31 cellular contexts compared by ENCODE assay signal in genomic region chr2:9285385-9285784, GRCh38.
DNase-seq lines count a peak whose midpoint lies in the region; ATAC-seq and TF ChIP-seq lines count a peak whose summit lies in the region.
"Had no signal": no experiment of that assay in that cellular context is flagged by ENCODE, and none has a peak within 500 bp of the region (broad histone marks: within the 10 kb centered on the region; RNA-seq: fewer than 3 reads in every experiment).

No MANE protein-coding gene starts in this region.

- H3K27ac ChIP-seq in SK-N-SH (ENCODE audit: low read depth in 2 of 2, low read length in 1 of 2) (peak overlapping the region; percentile 45 to 95; a peak in 3 of 4 replicates), Panc1 (ENCODE audit: low read length) (peak overlapping the region; percentile 98), epithelial cell of prostate (peak overlapping the region; percentile 100), sigmoid colon (no peak overlapping the region)
- H3K27ac ChIP-seq: 22Rv1, gastrocnemius medialis, hepatocyte, neutrophil, prostate gland, skin epidermis, stomach, thyroid gland, vagina had no signal

- H3K27ac Mint-ChIP-seq in natural killer cell treated with Interleukin-12 subunit alpha and Interleukin-12 subunit beta and Interleukin-15 and Interleukin-18, amount 100 ng/mL, for 72 hours: no peak overlapping the region
- H3K27ac Mint-ChIP-seq: activated CD4-positive, alpha-beta T cell treated with anti-CD3 and anti-CD28 coated beads, Interleukin-2, amount 10 ng/mL, durations not matched to agents 7 days and 5 days; CD8-positive, alpha-beta T cell; IgD-negative memory B cell; WTC11 had no signal

- no peak overlapping the region for H2AFZ ChIP-seq in SK-N-SH (ENCODE audit: low read depth)
- H2AFZ ChIP-seq: hepatocyte had no signal

- peaks cover 81% of the 10 kb centered on the region for H3K79me2 ChIP-seq in SK-N-SH (ENCODE audit: insufficient read depth)

- no peaks in the 10 kb centered on the region for H3K4me1 Mint-ChIP-seq in natural killer cell treated with Interleukin-12 subunit alpha and Interleukin-12 subunit beta and Interleukin-15 and Interleukin-18, amount 100 ng/mL, for 72 hours (ENCODE audit: low read depth in 2 of 2)
- H3K4me1 Mint-ChIP-seq: activated CD4-positive, alpha-beta T cell treated with anti-CD3 and anti-CD28 coated beads, Interleukin-2, amount 10 ng/mL, durations not matched to agents 7 days and 5 days; IgD-negative memory B cell had no signal

- no peak for TF ChIP-seq RAD21 in SK-N-SH (IDR thresholded peaks at IDR 0.05; ENCODE audit: low read length)

- H3K9me3 Mint-ChIP-seq in natural killer cell treated with Interleukin-12 subunit alpha and Interleukin-12 subunit beta and Interleukin-15 and Interleukin-18, amount 100 ng/mL, for 72 hours: no peaks in the 10 kb centered on the region
- H3K9me3 Mint-ChIP-seq: activated CD4-positive, alpha-beta T cell treated with anti-CD3 and anti-CD28 coated beads, Interleukin-2, amount 10 ng/mL, durations not matched to agents 7 days and 5 days; brain; CD8-positive, alpha-beta T cell; IgD-negative memory B cell; WTC11 had no signal

- ATAC-seq in SK-N-SH treated with all-trans-retinoic acid at 6 μM for 48 hours (no peak), Panc1 (no peak), left colon (no peak)
- ATAC-seq in natural killer cell treated with Interleukin-12 subunit alpha and Interleukin-12 subunit beta and Interleukin-15 and Interleukin-18, amount 100 ng/mL, for 72 hours: no peak
- ATAC-seq: CD8-positive, alpha-beta T cell; left cardiac atrium; WTC11 had no signal

- TF ChIP-seq CTCF in SK-N-SH (IDR thresholded peaks at IDR 0.05) (no peak), Panc1 (IDR thresholded peaks at IDR 0.05) (no peak), sigmoid colon (IDR thresholded peaks at IDR 0.05) (no peak)

- TF ChIP-seq EP300 in SK-N-SH (IDR thresholded peaks at IDR 0.05; ENCODE audit: borderline replicate concordance in 1 of 2, low read depth in 1 of 2, low read length in 1 of 2) (no peak), sigmoid colon (IDR thresholded peaks at IDR 0.05) (no peak)

- no peak overlapping the region for H3K4me3 ChIP-seq in SK-N-SH (ENCODE audit: low read depth in 2 of 2, low read length in 1 of 2)
- H3K4me3 ChIP-seq in Panc1 (ENCODE audit: low read depth in 2 of 2, low read length in 2 of 2): no peak overlapping the region
- no peak overlapping the region for H3K4me3 ChIP-seq in skeletal muscle satellite cell (ENCODE audit: low read length)
- H3K4me3 ChIP-seq in sigmoid colon: no peak overlapping the region
- H3K4me3 ChIP-seq: gastrocnemius medialis, hepatocyte, MG63, prostate gland, skin epidermis, stomach, thyroid gland, vagina had no signal

- no peaks in the 10 kb centered on the region for H3K36me3 Mint-ChIP-seq in natural killer cell treated with Interleukin-12 subunit alpha and Interleukin-12 subunit beta and Interleukin-15 and Interleukin-18, amount 100 ng/mL, for 72 hours
- H3K36me3 Mint-ChIP-seq: CD8-positive, alpha-beta T cell; IgD-negative memory B cell; WTC11 had no signal

- DNase-seq in SK-N-SH (no peak), Panc1 (ENCODE audit: low read depth, low spot score) (no peak), epithelial cell of prostate (ENCODE audit: low read depth, low spot score) (no peak), sigmoid colon (no peak), left colon (no peak)
- DNase-seq in natural killer cell treated with Interleukin-12 subunit alpha and Interleukin-12 subunit beta and Interleukin-15 and Interleukin-18, amount 100 ng/mL, for 72 hours (ENCODE audit: low spot score): no peak
- DNase-seq: activated CD4-positive, alpha-beta T cell treated with anti-CD3 and anti-CD28 coated beads, Interleukin-2, amount 10 ng/mL, durations not matched to agents 7 days and 5 days; activated naive CD4-positive, alpha-beta T cell treated with Interleukin-2 at 50 U/mL for 16 hours; CD8-positive, alpha-beta T cell; effector CD4-positive, alpha-beta T cell; gastrocnemius medialis; GOT3; left cardiac atrium; mesendoderm; SHP77; stomach; SW 1271; T1000; thyroid gland had no signal

- intact Hi-C loops in Panc1 (cut with micrococcal nuclease; ENCODE audit: unreplicated experiment) (loop anchor here (10.0 kb wide), 1 partner anchor 141 kb away; no protein-coding TSS in a partner anchor), sigmoid colon (cut with DNase I) (no loop called here), left colon (cut with DNase I, micrococcal nuclease) (no loop called here)

- BruUV-seq in Panc1 (replicated peaks; lab: Mats Ljungman, UMichigan): no TSS peak

- WGBS in SK-N-SH (ENCODE audit: low lambda C conversion rate): 64% methylated on average over 1 of the region's 1 CpG
- WGBS in sigmoid colon, 2 donors: 65 to 66% methylated on average over 1 of the region's 1 CpG

- H3F3A ChIP-seq in SK-N-SH (replicated peaks; ENCODE audit: insufficient read depth): peaks cover 50% of the 10 kb centered on the region

- H3K4me3 Mint-ChIP-seq in natural killer cell treated with Interleukin-12 subunit alpha and Interleukin-12 subunit beta and Interleukin-15 and Interleukin-18, amount 100 ng/mL, for 72 hours: no peak overlapping the region
- H3K4me3 Mint-ChIP-seq: activated CD4-positive, alpha-beta T cell treated with anti-CD3 and anti-CD28 coated beads, Interleukin-2, amount 10 ng/mL, durations not matched to agents 7 days and 5 days; brain; CD8-positive, alpha-beta T cell; IgD-negative memory B cell; WTC11 had no signal

- POLR2A ChIA-PET in SK-N-SH (lab: Yijun Ruan, JAX): no interaction called here
- POLR2A ChIA-PET in Panc1 (lab: Charles Lee): no interaction called here

- H3K9ac ChIP-seq in SK-N-SH: no peak overlapping the region
- peak overlapping the region; percentile 81 for H3K9ac ChIP-seq in skeletal muscle satellite cell (ENCODE audit: low read depth, low read length)

- H3K9me2 ChIP-seq in SK-N-SH: no peaks in the 10 kb centered on the region

- H3K27me3 Mint-ChIP-seq in natural killer cell treated with Interleukin-12 subunit alpha and Interleukin-12 subunit beta and Interleukin-15 and Interleukin-18, amount 100 ng/mL, for 72 hours: peaks cover 14 to 16% of the 10 kb centered on the region in 2 donors

- in situ Hi-C loops in Panc1 (cut with HindIII; ENCODE audit: low pct_unique_long_range_greater_than_20kb, low sequenced_read_pairs): no loop called here

- H3K36me3 ChIP-seq in SK-N-SH (replicated peaks in 1 of 2; ENCODE audit: control insufficient read depth in 1 of 2, insufficient read depth in 2 of 2, low read length in 1 of 2): peaks cover 45 to 58% of the 10 kb centered on the region in 2 experiments
- H3K36me3 ChIP-seq in Panc1 (ENCODE audit: control insufficient read depth, insufficient read depth, low read length): peaks cover 10% of the 10 kb centered on the region; the same call in 1 of the 2 replicates
- peaks cover 55% of the 10 kb centered on the region for H3K36me3 ChIP-seq in skeletal muscle satellite cell (ENCODE audit: insufficient read depth, low read length)
- H3K36me3 ChIP-seq in sigmoid colon: peaks cover 0 to 4% (median 0%) of the 10 kb centered on the region in 4 donors
- H3K36me3 ChIP-seq: gastrocnemius medialis, neutrophil, prostate gland, thyroid gland, vagina had no signal

- no peaks in the 10 kb centered on the region; the same call in 1 of the 2 replicates for H4K20me1 ChIP-seq in SK-N-SH (ENCODE audit: insufficient read depth)

- H3K9me3 ChIP-seq in SK-N-SH: no peaks in the 10 kb centered on the region
- no peaks in the 10 kb centered on the region for H3K9me3 ChIP-seq in Panc1 (ENCODE audit: control insufficient read depth, insufficient read depth, low read depth, low read length)
- no peaks in the 10 kb centered on the region for H3K9me3 ChIP-seq in skeletal muscle satellite cell (replicated peaks; ENCODE audit: low read length)
- H3K9me3 ChIP-seq in sigmoid colon: no peaks in the 10 kb centered on the region
- H3K9me3 ChIP-seq: gastrocnemius medialis, MG63, neutrophil, prostate gland, stomach, thyroid gland, vagina had no signal

- CTCF ChIA-PET in SK-N-SH (lab: Yijun Ruan, JAX) (interaction anchor here (1.4 to 1.5 kb wide), 2 partner anchors 10 to 15 kb away, joined by 3 to 6 read pairs; no protein-coding TSS in a partner anchor), Panc1 (lab: Charles Lee) (no interaction called here)

- H3K4me2 ChIP-seq in SK-N-SH (no peak overlapping the region), skeletal muscle satellite cell (ENCODE audit: low read length) (no peak overlapping the region)
- H3K4me2 ChIP-seq: hepatocyte had no signal

- TF ChIP-seq POLR2A in sigmoid colon (IDR thresholded peaks at IDR 0.05): no peak

- H3K27me3 ChIP-seq in SK-N-SH (ENCODE audit: insufficient read depth) (no peaks in the 10 kb centered on the region), Panc1 (ENCODE audit: control insufficient read depth, insufficient read depth, low read length) (no peaks in the 10 kb centered on the region), skeletal muscle satellite cell (ENCODE audit: control insufficient read depth, insufficient read depth, low read length) (no peaks in the 10 kb centered on the region), sigmoid colon (no peaks in the 10 kb centered on the region)
- H3K27me3 ChIP-seq: gastrocnemius medialis, hepatocyte, MG63, neutrophil, stomach, thyroid gland, vagina had no signal

- H3K4me1 ChIP-seq in SK-N-SH (ENCODE audit: control insufficient read depth in 1 of 2, insufficient read depth in 2 of 2, low read depth in 1 of 2, low read length in 1 of 2) (peaks cover 13 to 41% of the 10 kb centered on the region in 2 experiments; a peak in 3 of 4 replicates), Panc1 (ENCODE audit: control insufficient read depth, insufficient read depth, low read length) (peaks cover 95% of the 10 kb centered on the region), skeletal muscle satellite cell (ENCODE audit: control insufficient read depth, insufficient read depth, low read length) (peaks cover 77% of the 10 kb centered on the region), sigmoid colon (peaks cover 0 to 47% (median 30%) of the 10 kb centered on the region in 4 donors)
- H3K4me1 ChIP-seq: prostate gland had no signal

TF ChIP-seq in SK-N-SH, 30 proteins besides CTCF, POLR2A, EP300 and RAD21 (continues in another document):
- TF ChIP-seq NFIC (IDR thresholded peaks at IDR 0.05; ENCODE audit: borderline replicate concordance) (no peak), YY1 (IDR thresholded peaks at IDR 0.05; ENCODE audit: low read depth) (no peak)

Comparison
In these comparisons a context has a peak if more than half of its experiments do, and no peak if none do; other contexts are left out.
1. H3K27ac ChIP-seq: peak in SK-N-SH (2 of 2), Panc1 (single experiment) and epithelial cell of prostate (single experiment); none in sigmoid colon (0 of 4).